In genomic region chr3:13385373-13385965, GRCh38 we compare ENCODE assay signal across 27 cellular contexts. TPM values are rescaled to one million over a fixed set of nuclear protein-coding genes. Genes with fewer than 3 reads are reported as not detected.
DNase-seq lines count a peak whose midpoint lies in the region; ATAC-seq, FAIRE-seq and TF ChIP-seq lines count a peak whose summit lies in the region.
"Had no signal": no experiment of that assay in that cellular context is flagged by ENCODE, and none has a peak within 500 bp of the region (broad histone marks: within the 10 kb centered on the region; RNA-seq: fewer than 3 reads in every experiment).

No MANE protein-coding gene starts in this region.

- no peaks in the 10 kb centered on the region for H4K20me1 ChIP-seq in astrocyte (ENCODE audit: insufficient read depth, low read length)
- no peaks in the 10 kb centered on the region for H4K20me1 ChIP-seq in MM.1S (ENCODE audit: insufficient read depth, low read length)

- FAIRE-seq in astrocyte (lab: Jason Lieb, UNC) = no peak
- FAIRE-seq: GM12892, keratinocyte, RCC 7860, small intestine, urothelium cell line had no signal

- H3K27me3 ChIP-seq in astrocyte (ENCODE audit: insufficient read depth, low read length) (no peaks in the 10 kb centered on the region), MM.1S (replicated peaks; ENCODE audit: insufficient read depth, low read length) (no peaks in the 10 kb centered on the region)
- H3K27me3 ChIP-seq: brain microvascular endothelial cell, hepatocyte, MG63 had no signal

- no peaks in the 10 kb centered on the region for H3K9me3 Mint-ChIP-seq in activated naive CD4-positive, alpha-beta T cell treated with anti-CD3 and anti-CD28 coated beads, Interleukin-2, amount 50 U/mL, for 72 hours
- H3K9me3 Mint-ChIP-seq in activated naive CD4-positive, alpha-beta T cell treated with anti-CD3 and anti-CD28 coated beads, Interleukin-2, amount 10 ng/mL, durations not matched to agents 7 days and 5 days = no peaks in the 10 kb centered on the region
- peaks cover 3% of the 10 kb centered on the region for H3K9me3 Mint-ChIP-seq in astrocyte (ENCODE audit: unreplicated experiment)
- H3K9me3 Mint-ChIP-seq: nephron progenitor cell had no signal

- H3K36me3 ChIP-seq in astrocyte (ENCODE audit: insufficient read depth, low read length) (no peaks in the 10 kb centered on the region), MM.1S (replicated peaks; ENCODE audit: insufficient read depth, low read length) (peaks cover 10% of the 10 kb centered on the region)
- H3K36me3 ChIP-seq: brain microvascular endothelial cell, MG63 had no signal

- H3F3A ChIP-seq in MM.1S (ENCODE audit: insufficient read depth, low read length) = no peaks in the 10 kb centered on the region

- H3K4me3 Mint-ChIP-seq in activated naive CD4-positive, alpha-beta T cell treated with anti-CD3 and anti-CD28 coated beads, Interleukin-2, amount 10 ng/mL, durations not matched to agents 7 days and 5 days = no peak overlapping the region
- H3K4me3 Mint-ChIP-seq in astrocyte (ENCODE audit: unreplicated experiment) = no peak overlapping the region
- H3K4me3 Mint-ChIP-seq: activated CD8-positive, alpha-beta memory T cell treated with anti-CD3 and anti-CD28 coated beads, Interleukin-2, amount 10 ng/mL, durations not matched to agents 7 days and 5 days; nephron progenitor cell had no signal

- CTCF ChIA-PET in activated naive CD4-positive, alpha-beta T cell treated with anti-CD3 and anti-CD28 coated beads, Interleukin-2, amount 10 ng/mL, durations not matched to agents 7 days and 5 days (lab: Charles Lee) = interaction anchor here (0.6 kb wide), 1 partner anchor 825 kb away, joined by 3 read pairs; no protein-coding TSS in a partner anchor

- no peaks in the 10 kb centered on the region for H3K9me3 ChIP-seq in astrocyte (ENCODE audit: insufficient read depth, low read depth, low read length)
- H3K9me3 ChIP-seq in MM.1S (replicated peaks; ENCODE audit: insufficient read depth, low read length) = no peaks in the 10 kb centered on the region
- H3K9me3 ChIP-seq: MG63 had no signal

- no peak for TF ChIP-seq CTCF in astrocyte (IDR thresholded peaks at IDR 0.05; ENCODE audit: insufficient read depth, low read depth, low read length)
- TF ChIP-seq CTCF in MM.1S (IDR thresholded peaks at IDR 0.05; ENCODE audit: low read length) = no peak

- no peak overlapping the region for H3K4me3 ChIP-seq in astrocyte (ENCODE audit: insufficient read depth, low read depth, low read length)
- H3K4me3 ChIP-seq in MM.1S (ENCODE audit: low read length) = no peak overlapping the region
- H3K4me3 ChIP-seq: hepatocyte, MG63, SK-N-MC had no signal

- ATAC-seq in activated naive CD4-positive, alpha-beta T cell treated with anti-CD3 and anti-CD28 coated beads, Interleukin-2, amount 50 U/mL, for 72 hours = no peak
- peak; percentile 52 for ATAC-seq in left lobe of liver
- ATAC-seq: activated CD4-positive, CD25-positive, alpha-beta regulatory T cell treated with anti-CD3 and anti-CD28 coated beads, Interleukin-2, amount 50 U/mL, for 24 hours; activated CD8-positive, alpha-beta memory T cell treated with anti-CD3 and anti-CD28 coated beads, Interleukin-2, amount 10 ng/mL, durations not matched to agents 7 days and 5 days had no signal

- no peaks in the 10 kb centered on the region for H3K27me3 Mint-ChIP-seq in activated naive CD4-positive, alpha-beta T cell treated with anti-CD3 and anti-CD28 coated beads, Interleukin-2, amount 10 ng/mL, durations not matched to agents 7 days and 5 days
- peaks cover 25% of the 10 kb centered on the region for H3K27me3 Mint-ChIP-seq in astrocyte (ENCODE audit: low read depth, unreplicated experiment)
- H3K27me3 Mint-ChIP-seq: activated CD8-positive, alpha-beta memory T cell treated with anti-CD3 and anti-CD28 coated beads, Interleukin-2, amount 10 ng/mL, durations not matched to agents 7 days and 5 days; progenitor cell of endocrine pancreas had no signal

- no peak overlapping the region for H3K27ac ChIP-seq in astrocyte (ENCODE audit: low read depth, low read length)
- H3K27ac ChIP-seq in temporal lobe (ENCODE audit: low read depth, low read length) = peak overlapping the region; percentile 67
- no peak overlapping the region for H3K27ac ChIP-seq in MM.1S (ENCODE audit: low read length)
- H3K27ac ChIP-seq: brain microvascular endothelial cell, C4-2B, hepatocyte, SK-N-MC had no signal

- H2AFZ ChIP-seq in astrocyte (ENCODE audit: low read depth, low read length) = no peak overlapping the region
- no peak overlapping the region for H2AFZ ChIP-seq in MM.1S (ENCODE audit: low read length)
- H2AFZ ChIP-seq: hepatocyte had no signal

- H3K4me1 ChIP-seq in astrocyte (ENCODE audit: insufficient read depth, low read length) (peaks cover 11% of the 10 kb centered on the region), MM.1S (ENCODE audit: low read length) (no peaks in the 10 kb centered on the region)

- H3K27ac Mint-ChIP-seq in activated naive CD4-positive, alpha-beta T cell treated with anti-CD3 and anti-CD28 coated beads, Interleukin-2, amount 50 U/mL, for 72 hours = peak overlapping the region; percentile 17 to 63
- H3K27ac Mint-ChIP-seq in activated naive CD4-positive, alpha-beta T cell treated with anti-CD3 and anti-CD28 coated beads, Interleukin-2, amount 10 ng/mL, durations not matched to agents 7 days and 5 days = no peak overlapping the region
- no peak overlapping the region for H3K27ac Mint-ChIP-seq in astrocyte (ENCODE audit: unreplicated experiment)
- H3K27ac Mint-ChIP-seq: activated CD8-positive, alpha-beta memory T cell treated with anti-CD3 and anti-CD28 coated beads, Interleukin-2, amount 10 ng/mL, durations not matched to agents 7 days and 5 days; nephron progenitor cell; progenitor cell of endocrine pancreas had no signal

- H3K9me2 ChIP-seq in MM.1S (replicated peaks; ENCODE audit: insufficient read depth, low read length) = no peaks in the 10 kb centered on the region

- peaks cover 23 to 34% of the 10 kb centered on the region in 2 donors for H3K36me3 Mint-ChIP-seq in activated naive CD4-positive, alpha-beta T cell treated with anti-CD3 and anti-CD28 coated beads, Interleukin-2, amount 50 U/mL, for 72 hours
- H3K36me3 Mint-ChIP-seq in activated naive CD4-positive, alpha-beta T cell treated with anti-CD3 and anti-CD28 coated beads, Interleukin-2, amount 10 ng/mL, durations not matched to agents 7 days and 5 days = peaks cover 68% of the 10 kb centered on the region
- H3K36me3 Mint-ChIP-seq in astrocyte (ENCODE audit: low read depth, unreplicated experiment) = no peaks in the 10 kb centered on the region

- no peak overlapping the region for H3K4me2 ChIP-seq in astrocyte (ENCODE audit: low read length)
- H3K4me2 ChIP-seq in MM.1S (ENCODE audit: low read depth, low read length) = no peak overlapping the region
- H3K4me2 ChIP-seq: hepatocyte had no signal

- no peak for DNase-seq in activated naive CD4-positive, alpha-beta T cell treated with anti-CD3 and anti-CD28 coated beads, Interleukin-2, amount 50 U/mL, for 72 hours (ENCODE audit: low spot score in 2 of 2)
- no peak for DNase-seq in activated naive CD4-positive, alpha-beta T cell treated with anti-CD3 and anti-CD28 coated beads, Interleukin-2, amount 10 ng/mL, durations not matched to agents 7 days and 5 days
- DNase-seq in astrocyte (ENCODE audit: low read depth) = peak; percentile 47
- no peak for DNase-seq in left lobe of liver (ENCODE audit: low spot score)
- no peak for DNase-seq in NCI-H1105 (lab: John Stamatoyannopoulos, UW)
- DNase-seq in NCI-H187 treated with DMSO at 0.1 percent for 48 hours (lab: John Stamatoyannopoulos, UW) = no peak
- no peak for DNase-seq in MM.1S
- DNase-seq: ACHN; activated CD8-positive, alpha-beta memory T cell treated with anti-CD3 and anti-CD28 coated beads, Interleukin-2, amount 10 ng/mL, durations not matched to agents 7 days and 5 days; activated gamma-delta T cell treated with Interleukin-2 at 50 U/mL for 16 hours; brain microvascular endothelial cell; cortex of kidney; MG63; NCI-H345; nephron progenitor cell; small intestine; stimulated activated CD4-positive, alpha-beta T cell treated with anti-CD3 and anti-CD28 coated beads, Interleukin-2, amount 100 ng/mL, for 48 hours had no signal

- H3K79me2 ChIP-seq in astrocyte (ENCODE audit: insufficient read depth, low read length) (no peaks in the 10 kb centered on the region), MM.1S (ENCODE audit: low read length) (peaks cover 34% of the 10 kb centered on the region)
- H3K79me2 ChIP-seq: hepatocyte had no signal

- H3K9ac ChIP-seq in astrocyte (ENCODE audit: low read length) = no peak overlapping the region
- no peak overlapping the region for H3K9ac ChIP-seq in MM.1S (ENCODE audit: low read length)

- H3K4me1 Mint-ChIP-seq in activated naive CD4-positive, alpha-beta T cell treated with anti-CD3 and anti-CD28 coated beads, Interleukin-2, amount 10 ng/mL, durations not matched to agents 7 days and 5 days = peaks cover 32% of the 10 kb centered on the region
- peaks cover 5% of the 10 kb centered on the region for H3K4me1 Mint-ChIP-seq in astrocyte (ENCODE audit: low read depth, unreplicated experiment)
- H3K4me1 Mint-ChIP-seq: nephron progenitor cell had no signal

RNA-seq across cellular contexts. Expression of gene NUP210, which starts 34.7 kb away (rescaled TPM):
- 100 to 1,000 TPM; 116 to 147 TPM for total RNA-seq in activated naive CD4-positive, alpha-beta T cell treated with anti-CD3 and anti-CD28 coated beads, Interleukin-2, amount 50 U/mL, for 72 hours
- total RNA-seq in astrocyte (0.36 and 1.2 TPM in 2 replicates), left lobe of liver (19.1 TPM), temporal lobe (7.6 TPM)

Comparison
In these comparisons a context has a peak if more than half of its experiments do, and no peak if none do; other contexts are left out.
1. H3K27ac Mint-ChIP-seq: peak in activated naive CD4-positive, alpha-beta T cell treated with anti-CD3 and anti-CD28 coated beads, Interleukin-2, amount 50 U/mL, for 72 hours (2 of 2); none in activated naive CD4-positive, alpha-beta T cell treated with anti-CD3 and anti-CD28 coated beads, Interleukin-2, amount 10 ng/mL, durations not matched to agents 7 days and 5 days (single experiment) and astrocyte (single experiment).